ENCODE assay signal across 22 cellular contexts in genomic region chr19:38781058-38781457, GRCh38. TPM values are rescaled to one million over a fixed set of nuclear protein-coding genes. Genes with fewer than 3 reads are reported as not detected.
DNase-seq lines count a peak whose midpoint lies in the region; FAIRE-seq and TF ChIP-seq lines count a peak whose summit lies in the region.
"Had no signal": no experiment of that assay in that cellular context is flagged by ENCODE, and none has a peak within 500 bp of the region (broad histone marks: within the 10 kb centered on the region; RNA-seq: fewer than 3 reads in every experiment).

No MANE protein-coding gene starts in this region.

- WGBS in endodermal cell (ENCODE audit: insufficient coverage in 1 of 2, insufficient read length in 1 of 2), 2 experiments, result 89 to 90% methylated on average over 7 of the region's 7 CpGs

- H3K9ac ChIP-seq in Karpas-422 (ENCODE audit: low read length) (no peak overlapping the region), endodermal cell (ENCODE audit: extremely low read depth, low read length, poor library complexity, severe bottlenecking) (no peak overlapping the region)

- H3K79me2 ChIP-seq in Karpas-422 (ENCODE audit: low read length) (no peaks in the 10 kb centered on the region), osteoblast (ENCODE audit: insufficient read depth, low read length) (no peaks in the 10 kb centered on the region)

- TF ChIP-seq CTCF in osteoblast (IDR thresholded peaks at IDR 0.05; ENCODE audit: extremely low read depth, low read depth, low read length) (no peak), endodermal cell (conservative IDR thresholded peaks at IDR 0.05) (no peak)

- no peak overlapping the region for H3K4me2 ChIP-seq in Karpas-422 (ENCODE audit: low read depth, low read length, poor library complexity, severe bottlenecking)
- H3K4me2 ChIP-seq in osteoblast (ENCODE audit: insufficient read depth, low read length), result no peak overlapping the region

- CTCF ChIA-PET in activated CD4-positive, alpha-beta memory T cell treated with anti-CD3 and anti-CD28 coated beads for 36 hours (lab: Charles Lee), result no interaction called here
- CTCF ChIA-PET in activated CD4-positive, alpha-beta memory T cell treated with anti-CD3 and anti-CD28 coated beads, Interleukin-2, amount 10 ng/mL, durations not matched to agents 7 days and 5 days (lab: Charles Lee), result interaction anchor here (1.4 kb wide), 1 partner anchor 12 kb away, joined by 3 read pairs; no protein-coding TSS in a partner anchor

- H3K4me3 ChIP-seq in Karpas-422 (ENCODE audit: low read length) (no peak overlapping the region), osteoblast (ENCODE audit: insufficient read depth, low read length) (no peak overlapping the region), endodermal cell (ENCODE audit: low read length) (no peak overlapping the region)
- H3K4me3 ChIP-seq: Peyer's patch had no signal

- POLR2A ChIA-PET in activated CD4-positive, alpha-beta memory T cell treated with anti-CD3 and anti-CD28 coated beads for 36 hours (lab: Charles Lee), result no interaction called here
- POLR2A ChIA-PET in activated CD4-positive, alpha-beta memory T cell treated with anti-CD3 and anti-CD28 coated beads, Interleukin-2, amount 10 ng/mL, durations not matched to agents 7 days and 5 days (lab: Charles Lee), result no interaction called here

- H3K9me3 ChIP-seq in Karpas-422 (ENCODE audit: low read length) (no peaks in the 10 kb centered on the region), osteoblast (ENCODE audit: low read depth, low read length) (no peaks in the 10 kb centered on the region), endodermal cell (ENCODE audit: control insufficient read depth, low read length) (no peaks in the 10 kb centered on the region)
- H3K9me3 ChIP-seq: Peyer's patch had no signal

- H3K9me2 ChIP-seq in Karpas-422 (replicated peaks; ENCODE audit: insufficient read depth, low read length), result no peaks in the 10 kb centered on the region

- intact Hi-C loops in activated CD4-positive, alpha-beta memory T cell treated with anti-CD3 and anti-CD28 coated beads for 36 hours (cut with micrococcal nuclease), result no loop called here

- H3K36me3 Mint-ChIP-seq in activated CD4-positive, alpha-beta memory T cell treated with anti-CD3 and anti-CD28 coated beads for 36 hours, result no peaks in the 10 kb centered on the region
- no peaks in the 10 kb centered on the region for H3K36me3 Mint-ChIP-seq in activated CD4-positive, alpha-beta memory T cell treated with anti-CD3 and anti-CD28 coated beads, Interleukin-2, amount 10 ng/mL, durations not matched to agents 7 days and 5 days (ENCODE audit: low read depth)
- no peaks in the 10 kb centered on the region for H3K36me3 Mint-ChIP-seq in endodermal cell (ENCODE audit: low read depth)
- H3K36me3 Mint-ChIP-seq: CD14-positive monocyte had no signal

- H3K9me3 Mint-ChIP-seq in activated CD4-positive, alpha-beta memory T cell treated with anti-CD3 and anti-CD28 coated beads for 36 hours, result no peaks in the 10 kb centered on the region
- H3K9me3 Mint-ChIP-seq in activated CD4-positive, alpha-beta memory T cell treated with anti-CD3 and anti-CD28 coated beads, Interleukin-2, amount 10 ng/mL, durations not matched to agents 7 days and 5 days, result no peaks in the 10 kb centered on the region
- H3K9me3 Mint-ChIP-seq in endodermal cell, result no peaks in the 10 kb centered on the region
- H3K9me3 Mint-ChIP-seq: CD14-positive monocyte had no signal

- no peak for DNase-seq in activated CD4-positive, alpha-beta memory T cell treated with anti-CD3 and anti-CD28 coated beads for 36 hours
- no peak for DNase-seq in activated CD4-positive, alpha-beta memory T cell treated with anti-CD3 and anti-CD28 coated beads, Interleukin-2, amount 10 ng/mL, durations not matched to agents 7 days and 5 days
- peak; percentile 38 for DNase-seq in Karpas-422
- peak; percentile 76 for DNase-seq in OCI-M1 (lab: John Stamatoyannopoulos, UW)
- peak; percentile 17 for DNase-seq in osteoblast (ENCODE audit: insufficient read length, low spot score, missing footprints)
- no peak for DNase-seq in GM19239 (ENCODE audit: insufficient read length, low spot score)
- DNase-seq in NCI-H226, result no peak
- no peak for DNase-seq in endodermal cell
- DNase-seq: AML-193, COR-L47, DMS153, Kasumi-1, MM.1S, NCI-H1105 treated with DMSO at 0.1 percent for 48 hours, NCI-H2029, NCI-H526, Peyer's patch, SHP77 treated with DMSO at 0.1 percent for 48 hours, T-helper 1 cell had no signal

- H4K20me1 ChIP-seq in Karpas-422 (ENCODE audit: insufficient read depth, low read depth, low read length) (no peaks in the 10 kb centered on the region), osteoblast (ENCODE audit: insufficient read depth, low read length) (no peaks in the 10 kb centered on the region)

- H3K27ac Mint-ChIP-seq in activated CD4-positive, alpha-beta memory T cell treated with anti-CD3 and anti-CD28 coated beads for 36 hours, result peak overlapping the region; percentile 49
- no peak overlapping the region for H3K27ac Mint-ChIP-seq in activated CD4-positive, alpha-beta memory T cell treated with anti-CD3 and anti-CD28 coated beads, Interleukin-2, amount 10 ng/mL, durations not matched to agents 7 days and 5 days
- no peak overlapping the region for H3K27ac Mint-ChIP-seq in endodermal cell

- no peak overlapping the region for H3K4me3 Mint-ChIP-seq in activated CD4-positive, alpha-beta memory T cell treated with anti-CD3 and anti-CD28 coated beads for 36 hours
- no peak overlapping the region for H3K4me3 Mint-ChIP-seq in activated CD4-positive, alpha-beta memory T cell treated with anti-CD3 and anti-CD28 coated beads, Interleukin-2, amount 10 ng/mL, durations not matched to agents 7 days and 5 days
- no peak overlapping the region for H3K4me3 Mint-ChIP-seq in endodermal cell
- H3K4me3 Mint-ChIP-seq: CD14-positive monocyte had no signal

- H2AFZ ChIP-seq in Karpas-422 (ENCODE audit: low read length) (no peak overlapping the region), osteoblast (ENCODE audit: low read length) (no peak overlapping the region)

- FAIRE-seq in GM19239 (lab: Jason Lieb, UNC), result no peak
- FAIRE-seq: GM12892, H54 had no signal

- H3K36me3 ChIP-seq in Karpas-422 (ENCODE audit: insufficient read depth, low read length), result no peaks in the 10 kb centered on the region
- H3K36me3 ChIP-seq in osteoblast (ENCODE audit: insufficient read depth, low read length), result no peaks in the 10 kb centered on the region
- H3K36me3 ChIP-seq in endodermal cell (ENCODE audit: control insufficient read depth, insufficient read depth, low read length), result no peaks in the 10 kb centered on the region
- H3K36me3 ChIP-seq: Peyer's patch had no signal

- H3K27me3 ChIP-seq in Karpas-422 (ENCODE audit: low read length) (no peaks in the 10 kb centered on the region), osteoblast (ENCODE audit: insufficient read depth, low read length) (peaks cover 13% of the 10 kb centered on the region), endodermal cell (ENCODE audit: control insufficient read depth, insufficient read depth, low read length, poor library complexity, severe bottlenecking) (no peaks in the 10 kb centered on the region)
- H3K27me3 ChIP-seq: Peyer's patch had no signal

- H3K27me3 Mint-ChIP-seq in activated CD4-positive, alpha-beta memory T cell treated with anti-CD3 and anti-CD28 coated beads for 36 hours, result no peaks in the 10 kb centered on the region
- peaks cover 20% of the 10 kb centered on the region for H3K27me3 Mint-ChIP-seq in activated CD4-positive, alpha-beta memory T cell treated with anti-CD3 and anti-CD28 coated beads, Interleukin-2, amount 10 ng/mL, durations not matched to agents 7 days and 5 days
- peaks cover 4% of the 10 kb centered on the region for H3K27me3 Mint-ChIP-seq in endodermal cell (ENCODE audit: insufficient read depth)

- H3K4me1 Mint-ChIP-seq in activated CD4-positive, alpha-beta memory T cell treated with anti-CD3 and anti-CD28 coated beads for 36 hours (ENCODE audit: low read depth), result no peaks in the 10 kb centered on the region
- peaks cover 2% of the 10 kb centered on the region for H3K4me1 Mint-ChIP-seq in activated CD4-positive, alpha-beta memory T cell treated with anti-CD3 and anti-CD28 coated beads, Interleukin-2, amount 10 ng/mL, durations not matched to agents 7 days and 5 days
- H3K4me1 Mint-ChIP-seq in endodermal cell, result peaks cover 3% of the 10 kb centered on the region
- H3K4me1 Mint-ChIP-seq: CD14-positive monocyte had no signal

- H3K4me1 ChIP-seq in Karpas-422 (ENCODE audit: low read length), result no peaks in the 10 kb centered on the region
- no peaks in the 10 kb centered on the region for H3K4me1 ChIP-seq in osteoblast (ENCODE audit: insufficient read depth, low read length)
- H3K4me1 ChIP-seq in endodermal cell (ENCODE audit: control insufficient read depth, insufficient read depth, low read length), result no peaks in the 10 kb centered on the region
- H3K4me1 ChIP-seq: Peyer's patch had no signal

- H3K27ac ChIP-seq in Karpas-422 (ENCODE audit: low read length) (no peak overlapping the region), osteoblast (ENCODE audit: low read depth, low read length) (no peak overlapping the region), endodermal cell (ENCODE audit: low read depth, low read length) (no peak overlapping the region)
- H3K27ac ChIP-seq: Peyer's patch had no signal

RNA-seq across cellular contexts. Expression of gene LGALS7, which starts 7.7 kb away (rescaled TPM):
- not detected for total RNA-seq in activated CD4-positive, alpha-beta memory T cell treated with anti-CD3 and anti-CD28 coated beads for 36 hours
- not detected for total RNA-seq in activated CD4-positive, alpha-beta memory T cell treated with anti-CD3 and anti-CD28 coated beads, Interleukin-2, amount 10 ng/mL, durations not matched to agents 7 days and 5 days
- not detected in 2 replicates for total RNA-seq in Karpas-422 (2014; rRNA removed; shearing (Covaris generic); ENCODE audit: low replicate concordance)
- total RNA-seq in osteoblast (not detected in 2 replicates), endodermal cell (1 to 10 TPM in 1 of 2 donors, not detected in 1; 1.8 TPM)
- polyA plus RNA-seq in endodermal cell (2013, experiment 1 of 2), result not detected
- not detected for polyA plus RNA-seq in endodermal cell (2013, experiment 2 of 2)
- total RNA-seq: Peyer's patch had no signal
- polyA plus RNA-seq: CD14-positive monocyte had no signal

RNA-seq across cellular contexts. Expression of gene LGALS7B, which starts 7.9 kb away (rescaled TPM):
- not detected for total RNA-seq in activated CD4-positive, alpha-beta memory T cell treated with anti-CD3 and anti-CD28 coated beads for 36 hours
- not detected for total RNA-seq in activated CD4-positive, alpha-beta memory T cell treated with anti-CD3 and anti-CD28 coated beads, Interleukin-2, amount 10 ng/mL, durations not matched to agents 7 days and 5 days
- total RNA-seq in Karpas-422 (2014; rRNA removed; shearing (Covaris generic); ENCODE audit: low replicate concordance), result not detected in 2 replicates
- not detected in 2 replicates for total RNA-seq in osteoblast
- total RNA-seq in endodermal cell, result not detected
- polyA plus RNA-seq in endodermal cell (2013, experiment 1 of 2), result not detected
- not detected for polyA plus RNA-seq in endodermal cell (2013, experiment 2 of 2)
- total RNA-seq: Peyer's patch had no signal
- polyA plus RNA-seq: CD14-positive monocyte had no signal

RNA-seq across cellular contexts. Expression of gene LGALS4, which starts 31.7 kb away (rescaled TPM):
- under 1 TPM; 0.33 to 0.70 TPM for total RNA-seq in activated CD4-positive, alpha-beta memory T cell treated with anti-CD3 and anti-CD28 coated beads for 36 hours
- total RNA-seq in activated CD4-positive, alpha-beta memory T cell treated with anti-CD3 and anti-CD28 coated beads, Interleukin-2, amount 10 ng/mL, durations not matched to agents 7 days and 5 days, result under 1 TPM; 0.81 to 0.93 TPM
- 0.52 and 1.4 TPM in 2 replicates for total RNA-seq in Karpas-422 (2014; rRNA removed; shearing (Covaris generic); ENCODE audit: low replicate concordance)
- total RNA-seq in osteoblast, result not detected in 2 replicates
- under 1 TPM; 0.49 to 0.84 TPM for total RNA-seq in endodermal cell
- 0.50 TPM for polyA plus RNA-seq in endodermal cell (2013, experiment 1 of 2)
- 0.29 TPM for polyA plus RNA-seq in endodermal cell (2013, experiment 2 of 2)
- polyA plus RNA-seq: CD14-positive monocyte had no signal

RNA-seq across cellular contexts. Expression of gene CAPN12, which starts 36.8 kb away (rescaled TPM):
- 1 to 10 TPM; 7.1 to 9.0 TPM for total RNA-seq in activated CD4-positive, alpha-beta memory T cell treated with anti-CD3 and anti-CD28 coated beads for 36 hours
- total RNA-seq in activated CD4-positive, alpha-beta memory T cell treated with anti-CD3 and anti-CD28 coated beads, Interleukin-2, amount 10 ng/mL, durations not matched to agents 7 days and 5 days, result 10 to 100 TPM; 22.9 to 24.9 TPM
- total RNA-seq in Karpas-422 (2014; rRNA removed; shearing (Covaris generic); ENCODE audit: low replicate concordance), result 0.40 TPM in 1 of 2 replicates, not detected in the other
- not detected in 2 replicates for total RNA-seq in osteoblast
- total RNA-seq in endodermal cell, result 10 to 100 TPM; 14.5 to 83.0 TPM
- polyA plus RNA-seq in endodermal cell (2013, experiment 1 of 2), result 9.1 TPM
- polyA plus RNA-seq in endodermal cell (2013, experiment 2 of 2), result 8.0 TPM
- polyA plus RNA-seq: CD14-positive monocyte had no signal

RNA-seq across cellular contexts. Expression of gene ECH1, which starts 50.5 kb away (rescaled TPM):
- total RNA-seq in activated CD4-positive, alpha-beta memory T cell treated with anti-CD3 and anti-CD28 coated beads for 36 hours, result 100 to 1,000 TPM; 152 to 155 TPM
- 100 to 1,000 TPM; 188 to 195 TPM for total RNA-seq in activated CD4-positive, alpha-beta memory T cell treated with anti-CD3 and anti-CD28 coated beads, Interleukin-2, amount 10 ng/mL, durations not matched to agents 7 days and 5 days
- 150 and 162 TPM in 2 replicates for total RNA-seq in Karpas-422 (2014; rRNA removed; shearing (Covaris generic); ENCODE audit: low replicate concordance)
- total RNA-seq in osteoblast (35.1 and 36.9 TPM in 2 replicates), endodermal cell (100 to 1,000 TPM; 114 to 129 TPM)
- 72.3 TPM for polyA plus RNA-seq in endodermal cell (2013, experiment 1 of 2)
- 68.9 TPM for polyA plus RNA-seq in endodermal cell (2013, experiment 2 of 2)

Comparison
In these comparisons a context has a peak if more than half of its experiments do, and no peak if none do; other contexts are left out.
1. DNase-seq: peak in Karpas-422 (single experiment), OCI-M1 (single experiment) and osteoblast (single experiment); none in activated CD4-positive, alpha-beta memory T cell treated with anti-CD3 and anti-CD28 coated beads for 36 hours (single experiment), activated CD4-positive, alpha-beta memory T cell treated with anti-CD3 and anti-CD28 coated beads, Interleukin-2, amount 10 ng/mL, durations not matched to agents 7 days and 5 days (single experiment), GM19239 (single experiment), NCI-H226 (single experiment) and endodermal cell (single experiment).